8 cellular contexts compared by ENCODE assay signal in genomic region chr1:208244584-208244916, GRCh38. TPM values are rescaled to one million over a fixed set of nuclear protein-coding genes. Genes with fewer than 3 reads are reported as not detected.
DNase-seq lines count a peak whose midpoint lies in the region; ATAC-seq and TF ChIP-seq lines count a peak whose summit lies in the region.

No MANE protein-coding gene starts in this region.

- ATAC-seq in activated CD4-positive, alpha-beta T cell treated with anti-CD3 and anti-CD28 coated beads for 36 hours: peak; percentile 39
- ATAC-seq in activated CD8-positive, alpha-beta T cell treated with anti-CD3 and anti-CD28 coated beads for 36 hours: peak; percentile 52
- no peak for ATAC-seq in GM21717 (IDR thresholded peaks at IDR 0.05; ENCODE audit: unreplicated experiment)

- H3K9ac ChIP-seq in iPS-20b (ENCODE audit: low read depth, low read length): no peak overlapping the region

- peaks cover 24% of the 10 kb centered on the region for H3K27me3 Mint-ChIP-seq in activated CD4-positive, alpha-beta T cell treated with anti-CD3 and anti-CD28 coated beads for 36 hours
- peaks cover 23% of the 10 kb centered on the region for H3K27me3 Mint-ChIP-seq in activated CD8-positive, alpha-beta T cell treated with anti-CD3 and anti-CD28 coated beads for 36 hours
- peaks cover 18% of the 10 kb centered on the region for H3K27me3 Mint-ChIP-seq in stimulated activated naive CD8-positive, alpha-beta T cell treated with anti-CD3 and anti-CD28 coated beads, Interleukin-15, Interleukin-2, amounts not matched to agents 100 ng/mL and 50 ng/mL, for 24 hours

- peaks cover 4% of the 10 kb centered on the region; the same call in 1 of the 2 replicates for H3K4me1 ChIP-seq in iPS-20b (ENCODE audit: insufficient read depth, low read length)

- peaks cover 65% of the 10 kb centered on the region for H3K27me3 ChIP-seq in iPS-20b (ENCODE audit: insufficient read depth, low read length)

- no peaks in the 10 kb centered on the region for H3K9me3 ChIP-seq in iPS-20b (ENCODE audit: insufficient read depth, low read depth, low read length)

- no peaks in the 10 kb centered on the region for H3K9me3 Mint-ChIP-seq in activated CD4-positive, alpha-beta T cell treated with anti-CD3 and anti-CD28 coated beads for 36 hours (ENCODE audit: low read depth)
- H3K9me3 Mint-ChIP-seq in activated CD8-positive, alpha-beta T cell treated with anti-CD3 and anti-CD28 coated beads for 36 hours: no peaks in the 10 kb centered on the region
- no peaks in the 10 kb centered on the region for H3K9me3 Mint-ChIP-seq in stimulated activated naive CD8-positive, alpha-beta T cell treated with anti-CD3 and anti-CD28 coated beads, Interleukin-15, Interleukin-2, amounts not matched to agents 100 ng/mL and 50 ng/mL, for 24 hours

- H3K4me3 ChIP-seq in iPS-20b (ENCODE audit: low read length): peak overlapping the region; percentile 72

- no peak for DNase-seq in activated CD4-positive, alpha-beta T cell treated with anti-CD3 and anti-CD28 coated beads for 36 hours
- DNase-seq in activated CD4-positive, alpha-beta T cell treated with anti-CD3 and anti-CD28 coated beads, Interleukin-2, amount 50 U/mL, for 4 hours: no peak
- DNase-seq in activated CD8-positive, alpha-beta T cell treated with anti-CD3 and anti-CD28 coated beads for 36 hours: no peak
- DNase-seq in pons (ENCODE audit: low spot score) (no peak), SIG-M5 (lab: John Stamatoyannopoulos, UW) (no peak)

- no peaks in the 10 kb centered on the region for H3K36me3 ChIP-seq in iPS-20b (ENCODE audit: insufficient read depth, low read depth, low read length)

- intact Hi-C loops in activated CD4-positive, alpha-beta T cell treated with anti-CD3 and anti-CD28 coated beads for 36 hours (cut with DNase I, micrococcal nuclease): loop anchor here (2.0 kb wide), 2 partner anchors 112 to 152 kb away; no protein-coding TSS in a partner anchor
- intact Hi-C loops in activated CD8-positive, alpha-beta T cell treated with anti-CD3 and anti-CD28 coated beads for 36 hours (cut with micrococcal nuclease): loop anchor here (2.0 kb wide), 1 partner anchor 112 kb away; no protein-coding TSS in a partner anchor

- no peak overlapping the region for H3K27ac Mint-ChIP-seq in activated CD4-positive, alpha-beta T cell treated with anti-CD3 and anti-CD28 coated beads for 36 hours
- peak overlapping the region; percentile 34 for H3K27ac Mint-ChIP-seq in activated CD8-positive, alpha-beta T cell treated with anti-CD3 and anti-CD28 coated beads for 36 hours
- H3K27ac Mint-ChIP-seq in stimulated activated naive CD8-positive, alpha-beta T cell treated with anti-CD3 and anti-CD28 coated beads, Interleukin-15, Interleukin-2, amounts not matched to agents 100 ng/mL and 50 ng/mL, for 24 hours: no peak overlapping the region

- no peak for TF ChIP-seq CTCF in activated CD8-positive, alpha-beta T cell treated with anti-CD3 and anti-CD28 coated beads for 36 hours (IDR thresholded peaks at IDR 0.05)

- CTCF ChIA-PET in activated CD4-positive, alpha-beta T cell treated with anti-CD3 and anti-CD28 coated beads for 36 hours (lab: Charles Lee): interaction anchor here (0.6 to 6.2 kb wide), 24 partner anchors 8 to 249 kb away, joined by 3 to 51 read pairs (median 5); no protein-coding TSS in a partner anchor
- CTCF ChIA-PET in activated CD8-positive, alpha-beta T cell treated with anti-CD3 and anti-CD28 coated beads for 36 hours (lab: Charles Lee): interaction anchor here (0.7 to 5.0 kb wide), 45 partner anchors 9 to 963 kb away, joined by 3 to 65 read pairs (median 5); no protein-coding TSS in a partner anchor

- peak overlapping the region; percentile 44 for H3K4me3 Mint-ChIP-seq in activated CD4-positive, alpha-beta T cell treated with anti-CD3 and anti-CD28 coated beads for 36 hours
- H3K4me3 Mint-ChIP-seq in activated CD8-positive, alpha-beta T cell treated with anti-CD3 and anti-CD28 coated beads for 36 hours: peak overlapping the region; percentile 57
- H3K4me3 Mint-ChIP-seq in stimulated activated naive CD8-positive, alpha-beta T cell treated with anti-CD3 and anti-CD28 coated beads, Interleukin-15, Interleukin-2, amounts not matched to agents 100 ng/mL and 50 ng/mL, for 24 hours: peak overlapping the region; percentile 68

- H3K4me1 Mint-ChIP-seq in activated CD4-positive, alpha-beta T cell treated with anti-CD3 and anti-CD28 coated beads for 36 hours: peaks cover 12% of the 10 kb centered on the region
- peaks cover 10% of the 10 kb centered on the region for H3K4me1 Mint-ChIP-seq in activated CD8-positive, alpha-beta T cell treated with anti-CD3 and anti-CD28 coated beads for 36 hours (ENCODE audit: low read depth)
- peaks cover 12% of the 10 kb centered on the region for H3K4me1 Mint-ChIP-seq in stimulated activated naive CD8-positive, alpha-beta T cell treated with anti-CD3 and anti-CD28 coated beads, Interleukin-15, Interleukin-2, amounts not matched to agents 100 ng/mL and 50 ng/mL, for 24 hours (ENCODE audit: low read depth)

- no peak overlapping the region for H3K27ac ChIP-seq in iPS-20b (ENCODE audit: low read length)

- POLR2A ChIA-PET in activated CD4-positive, alpha-beta T cell treated with anti-CD3 and anti-CD28 coated beads for 36 hours (lab: Charles Lee): no interaction called here
- POLR2A ChIA-PET in activated CD8-positive, alpha-beta T cell treated with anti-CD3 and anti-CD28 coated beads for 36 hours (lab: Charles Lee): interaction anchor here (0.7 to 1.8 kb wide), 2 partner anchors 50 to 223 kb away, joined by 3 to 7 read pairs; no protein-coding TSS in a partner anchor

- no peaks in the 10 kb centered on the region for H3K36me3 Mint-ChIP-seq in activated CD4-positive, alpha-beta T cell treated with anti-CD3 and anti-CD28 coated beads for 36 hours (ENCODE audit: low read depth)
- H3K36me3 Mint-ChIP-seq in activated CD8-positive, alpha-beta T cell treated with anti-CD3 and anti-CD28 coated beads for 36 hours (ENCODE audit: low read depth): no peaks in the 10 kb centered on the region
- no peaks in the 10 kb centered on the region for H3K36me3 Mint-ChIP-seq in stimulated activated naive CD8-positive, alpha-beta T cell treated with anti-CD3 and anti-CD28 coated beads, Interleukin-15, Interleukin-2, amounts not matched to agents 100 ng/mL and 50 ng/mL, for 24 hours (ENCODE audit: low read depth)

RNA-seq across cellular contexts. Expression of gene PLXNA2, which starts 0.4 kb away (rescaled TPM):
- total RNA-seq in activated CD4-positive, alpha-beta T cell treated with anti-CD3 and anti-CD28 coated beads for 36 hours: under 1 TPM in 1 of 2 experiments, not detected in 1; 0.04 TPM
- under 1 TPM; 0.13 to 0.23 TPM for total RNA-seq in activated CD8-positive, alpha-beta T cell treated with anti-CD3 and anti-CD28 coated beads for 36 hours
